Comparison of ENCODE assay signal across 27 cellular contexts in genomic region chr2:167697194-167697593, GRCh38.
"Had no signal": no experiment of that assay in that cellular context is flagged by ENCODE, and none has a peak within 500 bp of the region (broad histone marks: within the 10 kb centered on the region; RNA-seq: fewer than 3 reads in every experiment).

No MANE protein-coding gene starts in this region.

- H3K27me3 Mint-ChIP-seq: activated CD4-positive, alpha-beta T cell treated with anti-CD3 and anti-CD28 coated beads for 36 hours; activated CD4-positive, alpha-beta T cell treated with anti-CD3 and anti-CD28 coated beads, Interleukin-2, amount 10 ng/mL, durations not matched to agents 7 days and 5 days; brain had no signal

- H3K4me3 Mint-ChIP-seq: activated CD4-positive, alpha-beta memory T cell treated with anti-CD3 and anti-CD28 coated beads for 36 hours; activated CD4-positive, alpha-beta T cell treated with anti-CD3 and anti-CD28 coated beads for 36 hours; activated CD4-positive, alpha-beta T cell treated with anti-CD3 and anti-CD28 coated beads, Interleukin-2, amount 10 ng/mL, durations not matched to agents 7 days and 5 days; activated naive CD4-positive, alpha-beta T cell treated with anti-CD3 and anti-CD28 coated beads for 36 hours; activated T-cell treated with anti-CD3 and anti-CD28 coated beads, Interleukin-2, amount 50 U/mL, for 4 hours; activated T-helper 1 cell treated with anti-CD3 and anti-CD28 coated beads, Interleukin-12 subunit alpha, Interleukin-12 subunit beta, Interleukin-2, Interleukin-4 antibody, amounts not matched to agents 30 ng/mL and 10 ng/mL and 1 ng/mL, durations not matched to agents 14 hours and 24 hours and 36 hours; brain; T-helper 1 cell treated with Interleukin-12 subunit alpha and Interleukin-12 subunit beta and Interleukin-4 antibody, amounts not matched to agents 30 μg/mL and 1 μg/mL, for 36 hours; T-helper 2 cell treated with Interferon-gamma antibody and Interleukin-4, amounts not matched to agents 5 μg/mL and 100 μg/mL, for 36 hours had no signal

- H3K4me1 Mint-ChIP-seq: activated CD4-positive, alpha-beta T cell treated with anti-CD3 and anti-CD28 coated beads for 36 hours; activated CD4-positive, alpha-beta T cell treated with anti-CD3 and anti-CD28 coated beads, Interleukin-2, amount 10 ng/mL, durations not matched to agents 7 days and 5 days; brain had no signal

- H3K9me3 Mint-ChIP-seq: activated CD4-positive, alpha-beta memory T cell treated with anti-CD3 and anti-CD28 coated beads for 36 hours; activated CD4-positive, alpha-beta T cell treated with anti-CD3 and anti-CD28 coated beads, Interleukin-2, amount 10 ng/mL, durations not matched to agents 7 days and 5 days; activated naive CD4-positive, alpha-beta T cell treated with anti-CD3 and anti-CD28 coated beads for 36 hours; activated naive CD4-positive, alpha-beta T cell treated with anti-CD3 and anti-CD28 coated beads, Interleukin-2, amount 50 U/mL, for 72 hours; activated T-cell treated with anti-CD3 and anti-CD28 coated beads, Interleukin-2, amount 50 U/mL, for 4 hours; activated T-helper 1 cell treated with anti-CD3 and anti-CD28 coated beads, Interleukin-12 subunit alpha, Interleukin-12 subunit beta, Interleukin-2, Interleukin-4 antibody, amounts not matched to agents 30 ng/mL and 10 ng/mL and 1 ng/mL, durations not matched to agents 14 hours and 24 hours and 36 hours; T-helper 1 cell treated with Interleukin-12 subunit alpha and Interleukin-12 subunit beta and Interleukin-4 antibody, amounts not matched to agents 30 μg/mL and 1 μg/mL, for 36 hours; T-helper 2 cell treated with Interferon-gamma antibody and Interleukin-4, amounts not matched to agents 5 μg/mL and 100 μg/mL, for 36 hours had no signal

- H3K36me3 ChIP-seq: adrenal gland, SJCRH30 had no signal

- H3K4me1 ChIP-seq: adrenal gland, SJCRH30 had no signal

- H3K4me3 ChIP-seq: adrenal gland, SJCRH30, SK-N-MC had no signal

- DNase-seq: activated CD4-positive, alpha-beta memory T cell treated with anti-CD3 and anti-CD28 coated beads for 36 hours; activated CD4-positive, alpha-beta T cell treated with anti-CD3 and anti-CD28 coated beads for 36 hours; activated CD4-positive, alpha-beta T cell treated with anti-CD3 and anti-CD28 coated beads, Interleukin-2, amount 10 ng/mL, durations not matched to agents 7 days and 5 days; activated CD8-positive, alpha-beta memory T cell treated with anti-CD3 and anti-CD28 coated beads, Interleukin-2, amount 50 U/mL, for 4 hours; activated gamma-delta T cell treated with Interleukin-2 at 50 U/mL for 16 hours; activated naive CD4-positive, alpha-beta T cell treated with anti-CD3 and anti-CD28 coated beads for 36 hours; activated T-cell treated with anti-CD3 and anti-CD28 coated beads for 4 hours; activated T-cell treated with anti-CD3 and anti-CD28 coated beads, Interleukin-2, amount 50 U/mL, for 4 hours; adrenal gland; caudate nucleus; NCI-H1092 treated with DMSO at 0.1 percent for 48 hours; NCI-H1417; NCI-H187 treated with DMSO at 0.1 percent for 48 hours; NCI-H2081; NCI-H2171 treated with DMSO at 0.1 percent for 48 hours; NCI-H2227 treated with DMSO at 0.1 percent for 48 hours; NCI-H446; NCI-H510A treated with DMSO at 0.1 percent for 48 hours; NCI-H69; SHP77; SJCRH30 had no signal

- H3K27me3 ChIP-seq: adrenal gland, SJCRH30 had no signal

- H3K27ac Mint-ChIP-seq: activated CD4-positive, alpha-beta memory T cell treated with anti-CD3 and anti-CD28 coated beads for 36 hours; activated CD4-positive, alpha-beta T cell treated with anti-CD3 and anti-CD28 coated beads for 36 hours; activated CD4-positive, alpha-beta T cell treated with anti-CD3 and anti-CD28 coated beads, Interleukin-2, amount 10 ng/mL, durations not matched to agents 7 days and 5 days; activated naive CD4-positive, alpha-beta T cell treated with anti-CD3 and anti-CD28 coated beads for 36 hours; activated naive CD4-positive, alpha-beta T cell treated with anti-CD3 and anti-CD28 coated beads, Interleukin-2, amount 50 U/mL, for 72 hours; activated T-helper 1 cell treated with anti-CD3 and anti-CD28 coated beads, Interleukin-12 subunit alpha, Interleukin-12 subunit beta, Interleukin-2, Interleukin-4 antibody, amounts not matched to agents 30 ng/mL and 10 ng/mL and 1 ng/mL, durations not matched to agents 14 hours and 24 hours and 36 hours; brain; T-helper 1 cell treated with Interleukin-12 subunit alpha and Interleukin-12 subunit beta and Interleukin-4 antibody, amounts not matched to agents 30 μg/mL and 1 μg/mL, for 36 hours; T-helper 2 cell treated with Interferon-gamma antibody and Interleukin-4, amounts not matched to agents 5 μg/mL and 100 μg/mL, for 36 hours had no signal

- H3K9me3 ChIP-seq: adrenal gland, SJCRH30 had no signal

- H3K27ac ChIP-seq: adrenal gland, SJCRH30, SK-N-MC had no signal

- H3K36me3 Mint-ChIP-seq: activated CD4-positive, alpha-beta memory T cell treated with anti-CD3 and anti-CD28 coated beads for 36 hours; activated naive CD4-positive, alpha-beta T cell treated with anti-CD3 and anti-CD28 coated beads, Interleukin-2, amount 50 U/mL, for 72 hours; brain had no signal
